In the genomic region with DNA sequence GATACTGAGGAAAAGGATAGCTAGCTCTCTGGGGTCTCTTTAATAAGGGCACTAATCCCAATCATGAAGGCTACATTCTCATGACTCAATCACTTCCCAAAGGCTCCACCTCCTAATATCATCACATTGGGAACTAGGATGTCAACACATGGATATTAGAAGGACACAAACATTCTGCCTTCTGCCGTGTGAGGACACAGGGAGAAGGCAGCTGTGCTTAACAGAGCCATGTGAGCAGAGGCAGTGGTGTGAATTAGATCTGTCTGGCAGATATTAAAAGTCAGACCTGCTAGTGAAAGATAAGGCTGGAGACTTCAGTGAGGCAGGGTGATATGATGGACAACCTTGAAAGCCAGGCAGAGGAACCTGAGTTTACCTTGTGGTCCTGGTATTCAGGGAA, we compare ENCODE assay signal across 21 cellular contexts.
A peak's percentile ranks its signal among the peaks of the same experiment; 100 is the strongest.
DNase-seq lines count a peak whose midpoint lies in the region; ATAC-seq and TF ChIP-seq lines count a peak whose summit lies in the region.
"Had no signal": no experiment of that assay in that cellular context is flagged by ENCODE, and none has a peak within 500 bp of the region (broad histone marks: within the 10 kb centered on the region; RNA-seq: fewer than 3 reads in every experiment).

No MANE protein-coding gene starts in this region.

- ATAC-seq in natural killer cell, result no peak
- no peak for ATAC-seq in natural killer cell treated with Interleukin-12 subunit alpha and Interleukin-12 subunit beta and Interleukin-15 and Interleukin-18, amount 100 ng/mL, for 72 hours
- ATAC-seq in heart left ventricle, result peak in 3 of 4 donors; percentile 38 to 41 (median 38)
- no peak for ATAC-seq in psoas muscle
- ATAC-seq: CD8-positive, alpha-beta T cell; GM12878 had no signal

- H3K4me1 ChIP-seq in heart left ventricle (peaks cover 0 to 28% (median 6%) of the 10 kb centered on the region in 12 donors), HAP-1 (peaks cover 16% of the 10 kb centered on the region), psoas muscle (no peaks in the 10 kb centered on the region)
- H3K4me1 ChIP-seq: BLaER1 treated with 17β-estradiol and CSF1 and Interleukin-3, amounts not matched to agents 10 nM and 100 nM had no signal

- DNase-seq in natural killer cell (no peak), heart left ventricle (no peak), myocyte (ENCODE audit: low read depth) (peak; percentile 31), hippocampal formation (lab: John Stamatoyannopoulos, UW) (no peak), HAP-1 (ENCODE audit: low spot score in 2 of 2) (no peak), psoas muscle (no peak)
- DNase-seq in natural killer cell treated with Interleukin-12 subunit alpha and Interleukin-12 subunit beta and Interleukin-15 and Interleukin-18, amount 100 ng/mL, for 72 hours (ENCODE audit: low spot score), result no peak
- DNase-seq: Calu3; CD8-positive, alpha-beta T cell; DMS53; EL; H9; NCI-H1417 treated with DMSO at 0.1 percent for 48 hours; NCI-H187 treated with DMSO at 0.1 percent for 48 hours; NCI-H345; NCI-H524 treated with DMSO at 0.1 percent for 48 hours; NK-92 treated with Interleukin-12 subunit alpha and Interleukin-12 subunit beta, amount 100 ng/mL, for 24 hours; SHP77 had no signal

- TF ChIP-seq CTCF in natural killer cell (IDR thresholded peaks at IDR 0.05) (no peak), heart left ventricle (IDR thresholded peaks at IDR 0.05) (no peak), psoas muscle (IDR thresholded peaks at IDR 0.05) (no peak)

- H3K27ac Mint-ChIP-seq in natural killer cell, result peak overlapping the region in 1 of 2 donors; percentile 62
- H3K27ac Mint-ChIP-seq in natural killer cell treated with Interleukin-12 subunit alpha and Interleukin-12 subunit beta and Interleukin-15 and Interleukin-18, amount 100 ng/mL, for 72 hours, result peak overlapping the region in 1 of 2 donors; percentile 16
- H3K27ac Mint-ChIP-seq: CD8-positive, alpha-beta T cell; H9 had no signal

- H3K4me1 Mint-ChIP-seq in natural killer cell, result peaks cover 41 to 52% of the 10 kb centered on the region in 2 donors
- H3K4me1 Mint-ChIP-seq in natural killer cell treated with Interleukin-12 subunit alpha and Interleukin-12 subunit beta and Interleukin-15 and Interleukin-18, amount 100 ng/mL, for 72 hours (ENCODE audit: low read depth in 2 of 2), result peaks cover 27 to 33% of the 10 kb centered on the region in 2 donors

- H3K4me3 ChIP-seq in heart left ventricle (no peak overlapping the region), HAP-1 (no peak overlapping the region), psoas muscle (no peak overlapping the region)
- H3K4me3 ChIP-seq: BLaER1 treated with 17β-estradiol and CSF1 and Interleukin-3, amounts not matched to agents 10 nM and 100 nM; GM12878 had no signal

- no peaks in the 10 kb centered on the region for H3K9me3 Mint-ChIP-seq in natural killer cell
- H3K9me3 Mint-ChIP-seq in natural killer cell treated with Interleukin-12 subunit alpha and Interleukin-12 subunit beta and Interleukin-15 and Interleukin-18, amount 100 ng/mL, for 72 hours, result no peaks in the 10 kb centered on the region
- H3K9me3 Mint-ChIP-seq: CD8-positive, alpha-beta T cell; H9 had no signal

- TF ChIP-seq POLR2A in heart left ventricle (IDR thresholded peaks at IDR 0.05), result no peak

- no peaks in the 10 kb centered on the region for H3K36me3 Mint-ChIP-seq in natural killer cell
- no peaks in the 10 kb centered on the region for H3K36me3 Mint-ChIP-seq in natural killer cell treated with Interleukin-12 subunit alpha and Interleukin-12 subunit beta and Interleukin-15 and Interleukin-18, amount 100 ng/mL, for 72 hours
- H3K36me3 Mint-ChIP-seq: CD8-positive, alpha-beta T cell had no signal

- H3K27me3 Mint-ChIP-seq in natural killer cell (ENCODE audit: low read depth in 2 of 2), result no peaks in the 10 kb centered on the region
- H3K27me3 Mint-ChIP-seq in natural killer cell treated with Interleukin-12 subunit alpha and Interleukin-12 subunit beta and Interleukin-15 and Interleukin-18, amount 100 ng/mL, for 72 hours, result no peaks in the 10 kb centered on the region

- in situ Hi-C loops in HAP-1 (cut with MboI; ENCODE audit: low sequenced_read_pairs), result no loop called here

- no peaks in the 10 kb centered on the region for H3K27me3 ChIP-seq in heart left ventricle
- no peaks in the 10 kb centered on the region for H3K27me3 ChIP-seq in HAP-1 (ENCODE audit: low read depth)
- H3K27me3 ChIP-seq in psoas muscle (ENCODE audit: insufficient read depth in 3 of 3, low read length in 2 of 3), result no peaks in the 10 kb centered on the region
- H3K27me3 ChIP-seq: BLaER1 treated with 17β-estradiol and CSF1 and Interleukin-3, amounts not matched to agents 10 nM and 100 nM had no signal

- H3K4me3 Mint-ChIP-seq in natural killer cell, result peak overlapping the region; percentile 43
- no peak overlapping the region for H3K4me3 Mint-ChIP-seq in natural killer cell treated with Interleukin-12 subunit alpha and Interleukin-12 subunit beta and Interleukin-15 and Interleukin-18, amount 100 ng/mL, for 72 hours
- H3K4me3 Mint-ChIP-seq: CD8-positive, alpha-beta T cell; H9 had no signal

- H3K36me3 ChIP-seq in heart left ventricle, result peaks cover 0 to 79% (median 15%) of the 10 kb centered on the region in 9 donors
- no peaks in the 10 kb centered on the region for H3K36me3 ChIP-seq in HAP-1 (replicated peaks)
- peaks cover 0 to 34% of the 10 kb centered on the region in 2 donors for H3K36me3 ChIP-seq in psoas muscle (ENCODE audit: insufficient read depth in 1 of 2, low read depth in 1 of 2)
- H3K36me3 ChIP-seq: BLaER1 treated with 17β-estradiol and CSF1 and Interleukin-3, amounts not matched to agents 10 nM and 100 nM had no signal

- H3K9me3 ChIP-seq in heart left ventricle (no peaks in the 10 kb centered on the region), HAP-1 (no peaks in the 10 kb centered on the region), psoas muscle (no peaks in the 10 kb centered on the region)
- H3K9me3 ChIP-seq: BLaER1 treated with 17β-estradiol and CSF1 and Interleukin-3, amounts not matched to agents 10 nM and 100 nM had no signal

- H3K27ac ChIP-seq in heart left ventricle (peak overlapping the region in 5 of 12 donors; percentile 27 to 75 (median 41)), psoas muscle (no peak overlapping the region)
- H3K27ac ChIP-seq: BLaER1 treated with 17β-estradiol and CSF1 and Interleukin-3, amounts not matched to agents 10 nM and 100 nM; HL-60 had no signal

- 14 to 33% (median 22%) methylated on average over 1 of the region's 1 CpG for WGBS in heart left ventricle, 4 donors
- WGBS in psoas muscle, 3 donors, result 16 to 38% (median 38%) methylated on average over 1 of the region's 1 CpG

- intact Hi-C loops in natural killer cell (cut with micrococcal nuclease) (loop anchor here (5.0 kb wide), 2 partner anchors 561 to 641 kb away; no protein-coding TSS in a partner anchor), heart left ventricle (cut with DNase I) (loop anchor here in 3 of 10 donors (5.0 to 10.0 kb wide), 3 partner anchors 36 to 643 kb away; no protein-coding TSS in a partner anchor), psoas muscle (cut with DNase I) (no loop called here)

Comparison
In these comparisons a context has a peak if more than half of its experiments do, and no peak if none do; other contexts are left out.
1. ATAC-seq: peak in heart left ventricle (3 of 4); none in natural killer cell (0 of 3), natural killer cell treated with Interleukin-12 subunit alpha and Interleukin-12 subunit beta and Interleukin-15 and Interleukin-18, amount 100 ng/mL, for 72 hours (0 of 2) and psoas muscle (0 of 4).